22 cellular contexts compared by ENCODE assay signal in genomic region chr1:111727056-111727455, GRCh38.
"Had no signal": no experiment of that assay in that cellular context is flagged by ENCODE, and none has a peak within 500 bp of the region (broad histone marks: within the 10 kb centered on the region; RNA-seq: fewer than 3 reads in every experiment).

No MANE protein-coding gene starts in this region.

- ATAC-seq: left lung; sciatic nerve; stimulated activated naive B cell treated with anti-CD40 and anti-IgM and Interleukin-4, amounts not matched to agents 10 μg/mL and 1 μg/mL and 100 μg/mL, for 72 hours; WTC11 had no signal

- H3K27me3 ChIP-seq: left lung, transverse colon, uterus had no signal

- H3K27ac ChIP-seq: epithelial cell of prostate, left lung, parathyroid adenoma, transverse colon, uterus had no signal

- H3K4me3 ChIP-seq: left lung, transverse colon, uterus had no signal

- H3K4me1 ChIP-seq: parathyroid adenoma, uterus had no signal

- H3K36me3 ChIP-seq: transverse colon, uterus had no signal

- DNase-seq: activated CD4-positive, alpha-beta T cell treated with anti-CD3 and anti-CD28 coated beads, Interleukin-2, amount 50 U/mL, for 4 hours; activated gamma-delta T cell treated with Interleukin-2 at 50 U/mL for 16 hours; activated T-cell treated with anti-CD3 and anti-CD28 coated beads for 4 hours; aorta; central memory CD4-positive, alpha-beta T cell; cortex of kidney; kidney; left lung; mammary epithelial cell; midbrain; nucleus accumbens; small intestine; stimulated activated CD4-positive, alpha-beta T cell treated with anti-CD3 and anti-CD28 coated beads, Interleukin-15, amount 100 ng/mL, for 24 hours; stimulated activated naive B cell treated with anti-CD40 and anti-IgM and Interleukin-4, amounts not matched to agents 10 μg/mL and 1 μg/mL and 100 μg/mL, for 72 hours; T-helper 1 cell; T-helper 9 cell; transverse colon; uterus had no signal

- H3K9me3 ChIP-seq: left lung, transverse colon, uterus had no signal
